7 cellular contexts compared by ENCODE assay signal in the genomic region with DNA sequence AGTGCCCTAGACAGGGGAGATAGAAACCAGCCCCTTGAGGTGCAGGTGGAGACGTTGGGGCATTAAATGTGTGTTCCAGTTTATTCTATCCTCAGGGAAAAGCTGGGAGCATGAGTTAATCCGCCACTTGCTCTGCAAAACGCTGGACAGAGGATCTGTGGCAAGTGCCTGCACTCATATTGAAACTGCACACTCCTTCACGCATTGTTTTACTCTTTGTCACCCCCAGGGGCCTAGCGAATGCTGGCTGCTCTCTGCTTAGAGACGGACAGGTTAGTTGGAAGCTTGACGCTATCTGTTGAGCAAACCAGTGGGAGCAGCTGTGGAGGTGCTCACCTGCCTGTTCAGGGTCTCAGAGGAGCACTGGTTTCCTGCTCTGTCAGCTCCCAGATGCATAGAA. TPM values are rescaled to one million over a fixed set of nuclear protein-coding genes. Genes with fewer than 3 reads are reported as not detected.
DNase-seq lines count a peak whose midpoint lies in the region; ATAC-seq and TF ChIP-seq lines count a peak whose summit lies in the region.
"Not testable (repeated sequence)": the region's sequence is repeated elsewhere in the genome, so short reads cannot be mapped to it uniquely, and the experiment has no call there.

No MANE protein-coding gene starts in this region.

- peak; percentile 68 for DNase-seq in GM12865 (ENCODE audit: low read depth)
- DNase-seq in NCI-H146 treated with DMSO at 0.1 percent for 48 hours (lab: John Stamatoyannopoulos, UW; ENCODE audit: unreplicated experiment): peak; percentile 19
- DNase-seq in SK-N-DZ (ENCODE audit: low spot score): peak; percentile 35
- DNase-seq in germinal center (ENCODE audit: low spot score): peak; percentile 9

- ATAC-seq in GM19043 (IDR thresholded peaks at IDR 0.05; ENCODE audit: low read depth, unreplicated experiment) (peak; percentile 82), GM21576 (IDR thresholded peaks at IDR 0.05; ENCODE audit: unreplicated experiment) (peak; percentile 68), HG03095 (IDR thresholded peaks at IDR 0.05; ENCODE audit: unreplicated experiment) (peak; percentile 68)

- not testable (repeated sequence) for H3K4me3 ChIP-seq in GM12865 (ENCODE audit: low read depth, low read length)

- not testable (repeated sequence) for TF ChIP-seq CTCF in GM12865 (IDR thresholded peaks at IDR 0.05; ENCODE audit: insufficient read depth, low read depth, low read length, missing control alignments)

RNA-seq across cellular contexts. Expression of gene USP18, which starts 13.9 kb away (rescaled TPM):
- 1.5 and 1.7 TPM in 2 replicates for polyA plus RNA-seq in SK-N-DZ (2014; cell fraction: cytosol; rRNA removed)
- 0.28 and 0.66 TPM in 2 replicates for polyA plus RNA-seq in SK-N-DZ (2014; cell fraction: nucleus; rRNA removed)

RNA-seq across cellular contexts. Expression of gene TUBA8, which starts 53.2 kb away (rescaled TPM):
- 3.8 and 4.5 TPM in 2 replicates for polyA plus RNA-seq in SK-N-DZ (2014; cell fraction: cytosol; rRNA removed)
- polyA plus RNA-seq in SK-N-DZ (2014; cell fraction: nucleus; rRNA removed): 0.67 and 1.2 TPM in 2 replicates

Comparison
In these comparisons a context has a peak if more than half of its experiments do, and no peak if none do; other contexts are left out.
1. DNase-seq: peak in every context shown above with its lines; median percentile 68 in GM12865; 35 in SK-N-DZ; 19 in NCI-H146 treated with DMSO at 0.1 percent for 48 hours; 9 in germinal center.